ENCODE assay signal across 28 cellular contexts in genomic region chr11:133366088-133366487, GRCh38.
"Had no signal": no experiment of that assay in that cellular context is flagged by ENCODE, and none has a peak within 500 bp of the region (broad histone marks: within the 10 kb centered on the region; RNA-seq: fewer than 3 reads in every experiment).

No MANE protein-coding gene starts in this region.

- H3K9me3 ChIP-seq: ascending aorta, breast epithelium, gastroesophageal sphincter had no signal

- H3K27ac Mint-ChIP-seq: activated CD4-positive, alpha-beta memory T cell treated with anti-CD3 and anti-CD28 coated beads, Interleukin-2, amount 10 ng/mL, durations not matched to agents 7 days and 5 days; activated CD4-positive, alpha-beta T cell treated with anti-CD3 and anti-CD28 coated beads, Interleukin-2, amount 10 ng/mL, durations not matched to agents 7 days and 5 days; activated naive CD4-positive, alpha-beta T cell treated with anti-CD3 and anti-CD28 coated beads, Interleukin-2, amount 10 ng/mL, durations not matched to agents 7 days and 5 days; activated naive CD4-positive, alpha-beta T cell treated with anti-CD3 and anti-CD28 coated beads, Interleukin-2, amount 50 U/mL, for 72 hours; activated naive CD8-positive, alpha-beta T cell treated with anti-CD3 and anti-CD28 coated beads, Interleukin-2, amount 10 ng/mL, durations not matched to agents 7 days and 5 days; activated T-cell treated with anti-CD3 and anti-CD28 coated beads, Interleukin-2, amount 50 U/mL, for 24 hours; activated T-cell treated with anti-CD3 and anti-CD28 coated beads, Interleukin-2, amount 50 U/mL, for 72 hours; dendritic cell treated with granulocyte-macrophage colony-stimulating factor and Interleukin-4, amounts not matched to agents 40 ng/mL and 50 ng/mL, for 4 days; endodermal cell; WTC11 had no signal

- H3K27me3 ChIP-seq: ascending aorta, breast epithelium, cardiac muscle cell, gastroesophageal sphincter had no signal

- H3K36me3 Mint-ChIP-seq: activated naive CD4-positive, alpha-beta T cell treated with anti-CD3 and anti-CD28 coated beads, Interleukin-2, amount 10 ng/mL, durations not matched to agents 7 days and 5 days; activated naive CD4-positive, alpha-beta T cell treated with anti-CD3 and anti-CD28 coated beads, Interleukin-2, amount 50 U/mL, for 72 hours; activated naive CD8-positive, alpha-beta T cell treated with anti-CD3 and anti-CD28 coated beads, Interleukin-2, amount 10 ng/mL, durations not matched to agents 7 days and 5 days; brain; WTC11 had no signal

- H3K36me3 ChIP-seq: ascending aorta, breast epithelium, cardiac muscle cell, gastroesophageal sphincter had no signal

- H3K4me1 ChIP-seq: ascending aorta, breast epithelium, gastroesophageal sphincter had no signal

- H3K27ac ChIP-seq: ascending aorta, breast epithelium, cardiac muscle cell, coronary artery, gastroesophageal sphincter had no signal

- H3K9me3 Mint-ChIP-seq: activated naive CD8-positive, alpha-beta T cell treated with anti-CD3 and anti-CD28 coated beads, Interleukin-2, amount 10 ng/mL, durations not matched to agents 7 days and 5 days; activated T-cell treated with anti-CD3 and anti-CD28 coated beads, Interleukin-2, amount 50 U/mL, for 24 hours; activated T-cell treated with anti-CD3 and anti-CD28 coated beads, Interleukin-2, amount 50 U/mL, for 72 hours; endodermal cell; WTC11 had no signal

- H3K4me3 Mint-ChIP-seq: activated CD4-positive, alpha-beta memory T cell treated with anti-CD3 and anti-CD28 coated beads, Interleukin-2, amount 10 ng/mL, durations not matched to agents 7 days and 5 days; activated CD4-positive, alpha-beta T cell treated with anti-CD3 and anti-CD28 coated beads, Interleukin-2, amount 10 ng/mL, durations not matched to agents 7 days and 5 days; activated naive CD4-positive, alpha-beta T cell treated with anti-CD3 and anti-CD28 coated beads, Interleukin-2, amount 10 ng/mL, durations not matched to agents 7 days and 5 days; activated naive CD8-positive, alpha-beta T cell treated with anti-CD3 and anti-CD28 coated beads, Interleukin-2, amount 10 ng/mL, durations not matched to agents 7 days and 5 days; activated T-cell treated with anti-CD3 and anti-CD28 coated beads, Interleukin-2, amount 50 U/mL, for 24 hours; activated T-cell treated with anti-CD3 and anti-CD28 coated beads, Interleukin-2, amount 50 U/mL, for 72 hours; brain; dendritic cell treated with granulocyte-macrophage colony-stimulating factor and Interleukin-4, amounts not matched to agents 40 ng/mL and 50 ng/mL, for 4 days; endodermal cell; WTC11 had no signal

- DNase-seq: activated CD4-positive, alpha-beta memory T cell treated with anti-CD3 and anti-CD28 coated beads, Interleukin-2, amount 10 ng/mL, durations not matched to agents 7 days and 5 days; activated CD4-positive, alpha-beta T cell treated with anti-CD3 and anti-CD28 coated beads for 1 hour; activated CD4-positive, alpha-beta T cell treated with anti-CD3 and anti-CD28 coated beads for 4 hours; activated CD4-positive, alpha-beta T cell treated with anti-CD3 and anti-CD28 coated beads, Interleukin-2, amount 10 ng/mL, durations not matched to agents 7 days and 5 days; activated CD4-positive, alpha-beta T cell treated with anti-CD3 and anti-CD28 coated beads, Interleukin-2, amount 50 U/mL, for 4 hours; activated CD8-positive, alpha-beta memory T cell treated with anti-CD3 and anti-CD28 coated beads, Interleukin-2, amount 50 U/mL, for 48 hours; activated gamma-delta T cell; activated naive CD4-positive, alpha-beta T cell; activated naive CD4-positive, alpha-beta T cell treated with anti-CD3 and anti-CD28 coated beads, Interleukin-2, amount 10 ng/mL, durations not matched to agents 7 days and 5 days; activated naive CD8-positive, alpha-beta T cell treated with anti-CD3 and anti-CD28 coated beads, Interleukin-2, amount 10 ng/mL, durations not matched to agents 7 days and 5 days; activated T-cell treated with anti-CD3 and anti-CD28 coated beads for 4 hours; activated T-cell treated with anti-CD3 and anti-CD28 coated beads, Interleukin-2, amount 50 U/mL, for 24 hours; activated T-cell treated with anti-CD3 and anti-CD28 coated beads, Interleukin-2, amount 50 U/mL, for 72 hours; central memory CD4-positive, alpha-beta T cell; dorsolateral prefrontal cortex; effector memory CD4-positive, alpha-beta T cell; endodermal cell; foreskin melanocyte; T-helper 2 cell had no signal

- H3K4me1 Mint-ChIP-seq: activated CD4-positive, alpha-beta memory T cell treated with anti-CD3 and anti-CD28 coated beads, Interleukin-2, amount 10 ng/mL, durations not matched to agents 7 days and 5 days; activated CD4-positive, alpha-beta T cell treated with anti-CD3 and anti-CD28 coated beads, Interleukin-2, amount 10 ng/mL, durations not matched to agents 7 days and 5 days; activated naive CD4-positive, alpha-beta T cell treated with anti-CD3 and anti-CD28 coated beads, Interleukin-2, amount 10 ng/mL, durations not matched to agents 7 days and 5 days; activated naive CD8-positive, alpha-beta T cell treated with anti-CD3 and anti-CD28 coated beads, Interleukin-2, amount 10 ng/mL, durations not matched to agents 7 days and 5 days; endodermal cell; WTC11 had no signal

- H3K4me3 ChIP-seq: ascending aorta, breast epithelium, cardiac muscle cell, coronary artery, dorsolateral prefrontal cortex, gastroesophageal sphincter had no signal

- H3K27me3 Mint-ChIP-seq: activated CD4-positive, alpha-beta memory T cell treated with anti-CD3 and anti-CD28 coated beads, Interleukin-2, amount 10 ng/mL, durations not matched to agents 7 days and 5 days; activated CD4-positive, alpha-beta T cell treated with anti-CD3 and anti-CD28 coated beads, Interleukin-2, amount 10 ng/mL, durations not matched to agents 7 days and 5 days; activated naive CD4-positive, alpha-beta T cell treated with anti-CD3 and anti-CD28 coated beads, Interleukin-2, amount 10 ng/mL, durations not matched to agents 7 days and 5 days; dendritic cell treated with granulocyte-macrophage colony-stimulating factor and Interleukin-4, amounts not matched to agents 40 ng/mL and 50 ng/mL, for 4 days had no signal
